Comparison of ENCODE assay signal across 1 cellular context in the genomic region with DNA sequence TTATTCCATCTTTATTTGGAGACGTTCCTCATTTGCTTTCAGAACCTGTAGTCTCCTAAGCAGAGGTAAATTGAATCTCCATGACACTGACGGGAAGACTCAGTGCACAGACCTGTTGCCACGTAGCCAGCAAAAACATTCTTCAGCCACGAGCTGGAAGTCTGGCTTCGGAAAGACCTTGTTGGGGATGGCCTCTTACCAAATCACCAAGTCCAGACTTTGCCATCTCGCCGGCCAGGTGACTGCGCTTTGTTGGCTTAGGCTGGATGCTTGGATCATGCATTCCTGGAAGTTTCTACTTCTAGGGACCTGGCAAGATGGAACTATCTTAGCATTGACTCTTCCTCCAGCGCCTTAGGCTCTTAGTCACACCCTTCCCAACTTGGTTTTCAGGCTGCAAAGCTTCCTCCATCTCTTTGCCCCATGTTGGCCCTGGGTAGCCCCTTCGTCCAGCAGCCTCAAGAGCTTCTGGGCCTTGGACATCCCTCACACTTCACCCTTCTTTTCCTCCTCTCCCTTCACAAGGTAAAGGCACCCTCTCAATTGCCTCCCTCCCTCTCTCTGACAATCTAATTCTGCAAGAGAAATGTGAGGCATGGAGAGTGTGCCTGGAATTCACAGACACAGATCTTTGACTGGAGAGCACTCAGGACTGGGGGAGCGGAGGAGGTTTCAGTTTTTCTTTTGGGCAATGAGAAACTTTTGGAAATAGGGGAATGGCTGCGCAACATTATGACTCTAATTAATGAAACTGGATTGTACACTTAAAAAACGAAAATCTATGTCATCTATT.
TF ChIP-seq lines count a peak whose summit lies in the region.

No MANE protein-coding gene starts in this region.

TF ChIP-seq in K562, 482 proteins besides CTCF, POLR2A, EP300 and RAD21:
- TF ChIP-seq, protein P1, sequence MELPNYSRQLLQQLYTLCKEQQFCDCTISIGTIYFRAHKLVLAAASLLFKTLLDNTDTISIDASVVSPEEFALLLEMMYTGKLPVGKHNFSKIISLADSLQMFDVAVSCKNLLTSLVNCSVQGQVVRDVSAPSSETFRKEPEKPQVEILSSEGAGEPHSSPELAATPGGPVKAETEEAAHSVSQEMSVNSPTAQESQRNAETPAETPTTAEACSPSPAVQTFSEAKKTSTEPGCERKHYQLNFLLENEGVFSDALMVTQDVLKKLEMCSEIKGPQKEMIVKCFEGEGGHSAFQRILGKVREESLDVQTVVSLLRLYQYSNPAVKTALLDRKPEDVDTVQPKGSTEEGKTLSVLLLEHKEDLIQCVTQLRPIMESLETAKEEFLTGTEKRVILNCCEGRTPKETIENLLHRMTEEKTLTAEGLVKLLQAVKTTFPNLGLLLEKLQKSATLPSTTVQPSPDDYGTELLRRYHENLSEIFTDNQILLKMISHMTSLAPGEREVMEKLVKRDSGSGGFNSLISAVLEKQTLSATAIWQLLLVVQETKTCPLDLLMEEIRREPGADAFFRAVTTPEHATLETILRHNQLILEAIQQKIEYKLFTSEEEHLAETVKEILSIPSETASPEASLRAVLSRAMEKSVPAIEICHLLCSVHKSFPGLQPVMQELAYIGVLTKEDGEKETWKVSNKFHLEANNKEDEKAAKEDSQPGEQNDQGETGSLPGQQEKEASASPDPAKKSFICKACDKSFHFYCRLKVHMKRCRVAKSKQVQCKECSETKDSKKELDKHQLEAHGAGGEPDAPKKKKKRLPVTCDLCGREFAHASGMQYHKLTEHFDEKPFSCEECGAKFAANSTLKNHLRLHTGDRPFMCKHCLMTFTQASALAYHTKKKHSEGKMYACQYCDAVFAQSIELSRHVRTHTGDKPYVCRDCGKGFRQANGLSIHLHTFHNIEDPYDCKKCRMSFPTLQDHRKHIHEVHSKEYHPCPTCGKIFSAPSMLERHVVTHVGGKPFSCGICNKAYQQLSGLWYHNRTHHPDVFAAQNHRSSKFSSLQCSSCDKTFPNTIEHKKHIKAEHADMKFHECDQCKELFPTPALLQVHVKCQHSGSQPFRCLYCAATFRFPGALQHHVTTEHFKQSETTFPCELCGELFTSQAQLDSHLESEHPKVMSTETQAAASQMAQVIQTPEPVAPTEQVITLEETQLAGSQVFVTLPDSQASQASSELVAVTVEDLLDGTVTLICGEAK (IDR thresholded peaks at IDR 0.05) = no peak
- TF ChIP-seq, protein P1 (CRISPR knock-in tag; IDR thresholded peaks at IDR 0.05) = no peak
- TF ChIP-seq CBX1 (IDR thresholded peaks at IDR 0.05; ENCODE audit: low read depth) (no peak), NCOA2 (IDR thresholded peaks at IDR 0.05; ENCODE audit: partially characterized antibody in 2 of 2) (no peak), RBM34 (IDR thresholded peaks at IDR 0.05; ENCODE audit: borderline replicate concordance, insufficient read depth, low read length) (no peak), BCL6 (CRISPR knock-in tag; IDR thresholded peaks at IDR 0.05) (no peak), XRCC4 (IDR thresholded peaks at IDR 0.05; ENCODE audit: extremely low read depth, insufficient read depth, insufficient read length) (no peak), RFX1 (IDR thresholded peaks at IDR 0.05) (no peak), TEAD4 (IDR thresholded peaks at IDR 0.05; ENCODE audit: low read length) (no peak), TEAD4 (CRISPR knock-in tag; IDR thresholded peaks at IDR 0.05; ENCODE audit: borderline replicate concordance) (no peak), NFIX (CRISPR knock-in tag; IDR thresholded peaks at IDR 0.05; ENCODE audit: low read depth) (no peak), STAT5A (IDR thresholded peaks at IDR 0.05; ENCODE audit: borderline replicate concordance, low read length) (no peak), ZFP1 (CRISPR knock-in tag; IDR thresholded peaks at IDR 0.05) (no peak), ZNF445 (CRISPR knock-in tag; IDR thresholded peaks at IDR 0.05; ENCODE audit: low read depth) (no peak), POLR3G (IDR thresholded peaks at IDR 0.05; ENCODE audit: extremely low read depth, insufficient read length, insufficient replicate concordance) (no peak)
- TF ChIP-seq, protein P2, sequence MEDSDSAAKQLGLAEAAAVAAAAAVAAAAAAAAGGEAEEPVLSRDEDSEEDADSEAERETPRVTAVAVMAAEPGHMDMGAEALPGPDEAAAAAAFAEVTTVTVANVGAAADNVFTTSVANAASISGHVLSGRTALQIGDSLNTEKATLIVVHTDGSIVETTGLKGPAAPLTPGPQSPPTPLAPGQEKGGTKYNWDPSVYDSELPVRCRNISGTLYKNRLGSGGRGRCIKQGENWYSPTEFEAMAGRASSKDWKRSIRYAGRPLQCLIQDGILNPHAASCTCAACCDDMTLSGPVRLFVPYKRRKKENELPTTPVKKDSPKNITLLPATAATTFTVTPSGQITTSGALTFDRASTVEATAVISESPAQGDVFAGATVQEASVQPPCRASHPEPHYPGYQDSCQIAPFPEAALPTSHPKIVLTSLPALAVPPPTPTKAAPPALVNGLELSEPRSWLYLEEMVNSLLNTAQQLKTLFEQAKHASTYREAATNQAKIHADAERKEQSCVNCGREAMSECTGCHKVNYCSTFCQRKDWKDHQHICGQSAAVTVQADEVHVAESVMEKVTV (CRISPR knock-in tag; IDR thresholded peaks at IDR 0.05) = no peak
- TF ChIP-seq, protein P3, sequence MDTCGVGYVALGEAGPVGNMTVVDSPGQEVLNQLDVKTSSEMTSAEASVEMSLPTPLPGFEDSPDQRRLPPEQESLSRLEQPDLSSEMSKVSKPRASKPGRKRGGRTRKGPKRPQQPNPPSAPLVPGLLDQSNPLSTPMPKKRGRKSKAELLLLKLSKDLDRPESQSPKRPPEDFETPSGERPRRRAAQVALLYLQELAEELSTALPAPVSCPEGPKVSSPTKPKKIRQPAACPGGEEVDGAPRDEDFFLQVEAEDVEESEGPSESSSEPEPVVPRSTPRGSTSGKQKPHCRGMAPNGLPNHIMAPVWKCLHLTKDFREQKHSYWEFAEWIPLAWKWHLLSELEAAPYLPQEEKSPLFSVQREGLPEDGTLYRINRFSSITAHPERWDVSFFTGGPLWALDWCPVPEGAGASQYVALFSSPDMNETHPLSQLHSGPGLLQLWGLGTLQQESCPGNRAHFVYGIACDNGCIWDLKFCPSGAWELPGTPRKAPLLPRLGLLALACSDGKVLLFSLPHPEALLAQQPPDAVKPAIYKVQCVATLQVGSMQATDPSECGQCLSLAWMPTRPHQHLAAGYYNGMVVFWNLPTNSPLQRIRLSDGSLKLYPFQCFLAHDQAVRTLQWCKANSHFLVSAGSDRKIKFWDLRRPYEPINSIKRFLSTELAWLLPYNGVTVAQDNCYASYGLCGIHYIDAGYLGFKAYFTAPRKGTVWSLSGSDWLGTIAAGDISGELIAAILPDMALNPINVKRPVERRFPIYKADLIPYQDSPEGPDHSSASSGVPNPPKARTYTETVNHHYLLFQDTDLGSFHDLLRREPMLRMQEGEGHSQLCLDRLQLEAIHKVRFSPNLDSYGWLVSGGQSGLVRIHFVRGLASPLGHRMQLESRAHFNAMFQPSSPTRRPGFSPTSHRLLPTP (IDR thresholded peaks at IDR 0.05; ENCODE audit: borderline replicate concordance, extremely low read depth, insufficient read length) = no peak
- TF ChIP-seq, protein P4, sequence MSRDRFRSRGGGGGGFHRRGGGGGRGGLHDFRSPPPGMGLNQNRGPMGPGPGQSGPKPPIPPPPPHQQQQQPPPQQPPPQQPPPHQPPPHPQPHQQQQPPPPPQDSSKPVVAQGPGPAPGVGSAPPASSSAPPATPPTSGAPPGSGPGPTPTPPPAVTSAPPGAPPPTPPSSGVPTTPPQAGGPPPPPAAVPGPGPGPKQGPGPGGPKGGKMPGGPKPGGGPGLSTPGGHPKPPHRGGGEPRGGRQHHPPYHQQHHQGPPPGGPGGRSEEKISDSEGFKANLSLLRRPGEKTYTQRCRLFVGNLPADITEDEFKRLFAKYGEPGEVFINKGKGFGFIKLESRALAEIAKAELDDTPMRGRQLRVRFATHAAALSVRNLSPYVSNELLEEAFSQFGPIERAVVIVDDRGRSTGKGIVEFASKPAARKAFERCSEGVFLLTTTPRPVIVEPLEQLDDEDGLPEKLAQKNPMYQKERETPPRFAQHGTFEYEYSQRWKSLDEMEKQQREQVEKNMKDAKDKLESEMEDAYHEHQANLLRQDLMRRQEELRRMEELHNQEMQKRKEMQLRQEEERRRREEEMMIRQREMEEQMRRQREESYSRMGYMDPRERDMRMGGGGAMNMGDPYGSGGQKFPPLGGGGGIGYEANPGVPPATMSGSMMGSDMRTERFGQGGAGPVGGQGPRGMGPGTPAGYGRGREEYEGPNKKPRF (IDR thresholded peaks at IDR 0.05; ENCODE audit: low read depth, low read length) = no peak
- TF ChIP-seq, protein P5, sequence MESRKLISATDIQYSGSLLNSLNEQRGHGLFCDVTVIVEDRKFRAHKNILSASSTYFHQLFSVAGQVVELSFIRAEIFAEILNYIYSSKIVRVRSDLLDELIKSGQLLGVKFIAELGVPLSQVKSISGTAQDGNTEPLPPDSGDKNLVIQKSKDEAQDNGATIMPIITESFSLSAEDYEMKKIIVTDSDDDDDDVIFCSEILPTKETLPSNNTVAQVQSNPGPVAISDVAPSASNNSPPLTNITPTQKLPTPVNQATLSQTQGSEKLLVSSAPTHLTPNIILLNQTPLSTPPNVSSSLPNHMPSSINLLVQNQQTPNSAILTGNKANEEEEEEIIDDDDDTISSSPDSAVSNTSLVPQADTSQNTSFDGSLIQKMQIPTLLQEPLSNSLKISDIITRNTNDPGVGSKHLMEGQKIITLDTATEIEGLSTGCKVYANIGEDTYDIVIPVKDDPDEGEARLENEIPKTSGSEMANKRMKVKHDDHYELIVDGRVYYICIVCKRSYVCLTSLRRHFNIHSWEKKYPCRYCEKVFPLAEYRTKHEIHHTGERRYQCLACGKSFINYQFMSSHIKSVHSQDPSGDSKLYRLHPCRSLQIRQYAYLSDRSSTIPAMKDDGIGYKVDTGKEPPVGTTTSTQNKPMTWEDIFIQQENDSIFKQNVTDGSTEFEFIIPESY (CRISPR knock-in tag; IDR thresholded peaks at IDR 0.05) = no peak
- TF ChIP-seq, protein P6, sequence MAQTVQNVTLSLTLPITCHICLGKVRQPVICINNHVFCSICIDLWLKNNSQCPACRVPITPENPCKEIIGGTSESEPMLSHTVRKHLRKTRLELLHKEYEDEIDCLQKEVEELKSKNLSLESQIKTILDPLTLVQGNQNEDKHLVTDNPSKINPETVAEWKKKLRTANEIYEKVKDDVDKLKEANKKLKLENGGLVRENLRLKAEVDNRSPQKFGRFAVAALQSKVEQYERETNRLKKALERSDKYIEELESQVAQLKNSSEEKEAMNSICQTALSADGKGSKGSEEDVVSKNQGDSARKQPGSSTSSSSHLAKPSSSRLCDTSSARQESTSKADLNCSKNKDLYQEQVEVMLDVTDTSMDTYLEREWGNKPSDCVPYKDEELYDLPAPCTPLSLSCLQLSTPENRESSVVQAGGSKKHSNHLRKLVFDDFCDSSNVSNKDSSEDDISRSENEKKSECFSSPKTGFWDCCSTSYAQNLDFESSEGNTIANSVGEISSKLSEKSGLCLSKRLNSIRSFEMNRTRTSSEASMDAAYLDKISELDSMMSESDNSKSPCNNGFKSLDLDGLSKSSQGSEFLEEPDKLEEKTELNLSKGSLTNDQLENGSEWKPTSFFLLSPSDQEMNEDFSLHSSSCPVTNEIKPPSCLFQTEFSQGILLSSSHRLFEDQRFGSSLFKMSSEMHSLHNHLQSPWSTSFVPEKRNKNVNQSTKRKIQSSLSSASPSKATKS (CRISPR knock-in tag; IDR thresholded peaks at IDR 0.05) = no peak
TF ChIP-seq in K562: peak in this region for 0.
